8 cellular contexts compared by ENCODE assay signal in genomic region chr4:71186257-71186565, GRCh38.
A peak's percentile ranks its signal among the peaks of the same experiment; 100 is the strongest.
DNase-seq lines count a peak whose midpoint lies in the region; ATAC-seq and TF ChIP-seq lines count a peak whose summit lies in the region.

No MANE protein-coding gene starts in this region.

- no peaks in the 10 kb centered on the region for H3K36me3 ChIP-seq in ACC112 (ENCODE audit: insufficient read depth, low read length)
- no peaks in the 10 kb centered on the region for H3K36me3 ChIP-seq in KMS-11 (ENCODE audit: insufficient read depth)
- no peaks in the 10 kb centered on the region for H3K36me3 ChIP-seq in ectodermal cell (ENCODE audit: control insufficient read depth, insufficient read depth, low read length)

- H3K9me3 Mint-ChIP-seq in natural killer cell treated with Interleukin-12 subunit alpha and Interleukin-12 subunit beta and Interleukin-15 and Interleukin-18, amount 100 ng/mL, for 72 hours, result no peaks in the 10 kb centered on the region

- H3K36me3 Mint-ChIP-seq in natural killer cell treated with Interleukin-12 subunit alpha and Interleukin-12 subunit beta and Interleukin-15 and Interleukin-18, amount 100 ng/mL, for 72 hours, result no peaks in the 10 kb centered on the region

- DNase-seq in natural killer cell treated with Interleukin-12 subunit alpha and Interleukin-12 subunit beta and Interleukin-15 and Interleukin-18, amount 100 ng/mL, for 72 hours (ENCODE audit: low spot score), result no peak
- no peak for DNase-seq in NCI-H2081 (lab: John Stamatoyannopoulos, UW)
- DNase-seq in pons (ENCODE audit: low spot score), result no peak
- no peak for DNase-seq in NCI-H1092 treated with DMSO at 0.1 percent for 48 hours (lab: John Stamatoyannopoulos, UW)
- DNase-seq in effector CD4-positive, alpha-beta T cell, result no peak

- no peak overlapping the region for H3K27ac ChIP-seq in ACC112 (ENCODE audit: low read depth, low read length)
- H3K27ac ChIP-seq in KMS-11, result no peak overlapping the region
- H3K27ac ChIP-seq in ectodermal cell (ENCODE audit: insufficient read depth, low read depth, low read length, poor library complexity, severe bottlenecking), result no peak overlapping the region

- H4K20me1 ChIP-seq in KMS-11 (ENCODE audit: insufficient read depth), result no peaks in the 10 kb centered on the region

- peak overlapping the region; percentile 85 for H3K4me3 ChIP-seq in ACC112 (ENCODE audit: low read depth, low read length)
- peak overlapping the region; percentile 85 for H3K4me3 ChIP-seq in KMS-11 (IDR thresholded peaks at IDR 0.05; ENCODE audit: insufficient read depth, low read depth, low read length)
- H3K4me3 ChIP-seq in ectodermal cell (ENCODE audit: insufficient read depth, low read depth, low read length), result peak overlapping the region; percentile 71

- H3K4me3 Mint-ChIP-seq in natural killer cell treated with Interleukin-12 subunit alpha and Interleukin-12 subunit beta and Interleukin-15 and Interleukin-18, amount 100 ng/mL, for 72 hours, result peak overlapping the region; percentile 84

- no peak for ATAC-seq in natural killer cell treated with Interleukin-12 subunit alpha and Interleukin-12 subunit beta and Interleukin-15 and Interleukin-18, amount 100 ng/mL, for 72 hours

- H3K79me2 ChIP-seq in ACC112 (ENCODE audit: control insufficient read depth, insufficient read depth, low read length, unreplicated experiment) (no peaks in the 10 kb centered on the region), KMS-11 (ENCODE audit: insufficient read depth, low read depth) (no peaks in the 10 kb centered on the region)

- H3K27me3 ChIP-seq in ACC112 (ENCODE audit: insufficient read depth, low read length), result peaks cover 7% of the 10 kb centered on the region
- H3K27me3 ChIP-seq in KMS-11 (ENCODE audit: insufficient read depth, low read depth), result peaks cover 8% of the 10 kb centered on the region; the same call in 1 of the 2 replicates
- peaks cover 61% of the 10 kb centered on the region for H3K27me3 ChIP-seq in ectodermal cell (ENCODE audit: control insufficient read depth, insufficient read depth, low read length, poor library complexity, severe bottlenecking)

- H3K4me2 ChIP-seq in KMS-11, result no peak overlapping the region; the same call in 1 of the 2 replicates

- no peak overlapping the region for H3K9ac ChIP-seq in KMS-11

- H2AFZ ChIP-seq in ACC112 (ENCODE audit: low read length, unreplicated experiment), result peak overlapping the region; percentile 97
- H2AFZ ChIP-seq in KMS-11 (ENCODE audit: low read depth), result peak overlapping the region; percentile 86

- peaks cover 39% of the 10 kb centered on the region in 2 donors for H3K4me1 Mint-ChIP-seq in natural killer cell treated with Interleukin-12 subunit alpha and Interleukin-12 subunit beta and Interleukin-15 and Interleukin-18, amount 100 ng/mL, for 72 hours (ENCODE audit: low read depth in 2 of 2)

- 8 to 9% methylated on average over 11 of the region's 11 CpGs for WGBS in ectodermal cell, 2 experiments

- no peaks in the 10 kb centered on the region for H3K27me3 Mint-ChIP-seq in natural killer cell treated with Interleukin-12 subunit alpha and Interleukin-12 subunit beta and Interleukin-15 and Interleukin-18, amount 100 ng/mL, for 72 hours

- no peaks in the 10 kb centered on the region for H3K9me3 ChIP-seq in ectodermal cell (ENCODE audit: control insufficient read depth, low read length)

- peak overlapping the region; percentile 54 to 68 for H3K27ac Mint-ChIP-seq in natural killer cell treated with Interleukin-12 subunit alpha and Interleukin-12 subunit beta and Interleukin-15 and Interleukin-18, amount 100 ng/mL, for 72 hours

- no peak for TF ChIP-seq CTCF in KMS-11 (conservative IDR thresholded peaks at IDR 0.05; ENCODE audit: low read depth, low read length)

- H3K4me1 ChIP-seq in ACC112 (ENCODE audit: control insufficient read depth, insufficient read depth, low read length, unreplicated experiment) (peaks cover 11% of the 10 kb centered on the region), KMS-11 (ENCODE audit: low read depth, poor library complexity, severe bottlenecking) (peaks cover 10% of the 10 kb centered on the region), ectodermal cell (ENCODE audit: control insufficient read depth, insufficient read depth, low read length) (peaks cover 8% of the 10 kb centered on the region)
